ENCODE assay signal across 1 cellular context in the genomic region with DNA sequence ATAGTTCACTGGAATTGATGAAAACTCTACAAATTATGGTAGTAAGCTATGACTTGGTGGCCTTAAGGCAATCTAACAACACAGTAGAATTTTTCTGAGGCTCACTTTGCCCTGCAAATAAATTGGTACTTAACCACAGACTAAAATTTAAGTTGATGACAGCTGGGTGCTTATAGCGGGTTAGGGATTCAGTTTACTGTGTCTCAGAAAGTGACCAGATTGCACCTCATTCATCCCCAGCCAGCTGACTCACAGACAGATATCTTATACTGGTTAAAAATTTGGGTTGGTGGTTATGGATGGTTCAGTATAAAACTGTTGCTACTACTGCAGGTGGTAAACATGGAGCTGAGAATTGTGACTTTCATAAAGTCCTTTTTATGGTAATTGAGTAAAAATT.
TF ChIP-seq lines count a peak whose summit lies in the region.

No MANE protein-coding gene starts in this region.

TF ChIP-seq in endothelial cell of umbilical vein, 7 proteins besides CTCF, POLR2A, EP300 and RAD21:
- TF ChIP-seq FOS (IDR thresholded peaks at IDR 0.05; ENCODE audit: borderline replicate concordance, insufficient read depth, low read length) (no peak), MYC (IDR thresholded peaks at IDR 0.05; ENCODE audit: low read depth, low read length) (no peak), GATA2 (IDR thresholded peaks at IDR 0.05; ENCODE audit: insufficient read depth, insufficient read length, low read depth, low read length) (no peak), EZH2 (IDR thresholded peaks at IDR 0.05; ENCODE audit: borderline replicate concordance, low read depth, low read length, severe bottlenecking) (no peak), JUN (IDR thresholded peaks at IDR 0.05; ENCODE audit: borderline replicate concordance, insufficient read depth, insufficient read length, low read depth) (no peak), POLR2AphosphoS5 (IDR thresholded peaks at IDR 0.05; ENCODE audit: insufficient read depth, low read depth, low read length) (no peak)
- TF ChIP-seq, protein P1, sequence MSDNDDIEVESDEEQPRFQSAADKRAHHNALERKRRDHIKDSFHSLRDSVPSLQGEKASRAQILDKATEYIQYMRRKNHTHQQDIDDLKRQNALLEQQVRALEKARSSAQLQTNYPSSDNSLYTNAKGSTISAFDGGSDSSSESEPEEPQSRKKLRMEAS (IDR thresholded peaks at IDR 0.05; ENCODE audit: insufficient read depth, insufficient read length) = no peak
